ENCODE assay signal across 9 cellular contexts in genomic region chr5:142548739-142549275, GRCh38.
DNase-seq lines count a peak whose midpoint lies in the region; TF ChIP-seq lines count a peak whose summit lies in the region.
"Had no signal": no experiment of that assay in that cellular context is flagged by ENCODE, and none has a peak within 500 bp of the region (broad histone marks: within the 10 kb centered on the region; RNA-seq: fewer than 3 reads in every experiment).

No MANE protein-coding gene starts in this region.

- H3F3A ChIP-seq in GM23248 (ENCODE audit: insufficient read depth), result peaks cover 7% of the 10 kb centered on the region; the same call in 1 of the 2 replicates

- H3K4me1 ChIP-seq in GM23248 (ENCODE audit: insufficient read depth), result peaks cover 28% of the 10 kb centered on the region
- peaks cover 3% of the 10 kb centered on the region for H3K4me1 ChIP-seq in endodermal cell (ENCODE audit: control insufficient read depth, insufficient read depth, low read length)
- H3K4me1 ChIP-seq in testis, result no peaks in the 10 kb centered on the region

- TF ChIP-seq POLR2A in testis (IDR thresholded peaks at IDR 0.05), result no peak

- TF ChIP-seq CTCF in CD14-positive monocyte (IDR thresholded peaks at IDR 0.05), result peak; percentile 52
- TF ChIP-seq CTCF in VCaP (conservative IDR thresholded peaks at IDR 0.05), result peak; percentile 95
- TF ChIP-seq CTCF in endodermal cell (conservative IDR thresholded peaks at IDR 0.05), result peak; percentile 98
- TF ChIP-seq CTCF in testis (IDR thresholded peaks at IDR 0.05), result peak; percentile 37 to 74 (median 74)

- H3K36me3 Mint-ChIP-seq in CD14-positive monocyte, result no peaks in the 10 kb centered on the region
- no peaks in the 10 kb centered on the region for H3K36me3 Mint-ChIP-seq in endodermal cell (ENCODE audit: low read depth)
- H3K36me3 Mint-ChIP-seq in activated T-helper 1 cell treated with anti-CD3 and anti-CD28 coated beads, Interleukin-12 subunit alpha, Interleukin-12 subunit beta, Interleukin-2, Interleukin-4 antibody, amounts not matched to agents 30 ng/mL and 10 ng/mL and 1 ng/mL, durations not matched to agents 14 hours and 24 hours and 36 hours (ENCODE audit: low read depth), result no peaks in the 10 kb centered on the region
- H3K36me3 Mint-ChIP-seq: IgD-negative memory B cell had no signal

- H3K27ac ChIP-seq in GM23248, result no peak overlapping the region
- H3K27ac ChIP-seq in VCaP, result peak overlapping the region; percentile 32
- H3K27ac ChIP-seq in endodermal cell (ENCODE audit: low read depth, low read length), result no peak overlapping the region
- H3K27ac ChIP-seq in testis, result no peak overlapping the region

- 15 to 23% methylated on average over 5 of the region's 5 CpGs for WGBS in GM23248 (ENCODE audit: low coverage in 1 of 2, low lambda C conversion rate in 2 of 2, missing lambda C conversion rate in 2 of 2), 2 experiments
- WGBS in endodermal cell (ENCODE audit: insufficient coverage in 1 of 2, insufficient read length in 1 of 2), 2 experiments, result 4 to 7% methylated on average over 2 to 5 of the region's 5 CpGs
- 34 to 52% methylated on average over 5 of the region's 5 CpGs for WGBS in testis, 2 donors

- no peaks in the 10 kb centered on the region for H3K79me2 ChIP-seq in GM23248 (ENCODE audit: insufficient read depth)

- H3K9me3 Mint-ChIP-seq in CD14-positive monocyte (peaks cover 0 to 6% (median 0%) of the 10 kb centered on the region in 7 donors), endodermal cell (no peaks in the 10 kb centered on the region)
- no peaks in the 10 kb centered on the region for H3K9me3 Mint-ChIP-seq in activated T-helper 1 cell treated with anti-CD3 and anti-CD28 coated beads, Interleukin-12 subunit alpha, Interleukin-12 subunit beta, Interleukin-2, Interleukin-4 antibody, amounts not matched to agents 30 ng/mL and 10 ng/mL and 1 ng/mL, durations not matched to agents 14 hours and 24 hours and 36 hours
- H3K9me3 Mint-ChIP-seq: IgD-negative memory B cell had no signal

- no peak overlapping the region for H3K27ac Mint-ChIP-seq in CD14-positive monocyte
- H3K27ac Mint-ChIP-seq in endodermal cell, result no peak overlapping the region
- no peak overlapping the region for H3K27ac Mint-ChIP-seq in activated T-helper 1 cell treated with anti-CD3 and anti-CD28 coated beads, Interleukin-12 subunit alpha, Interleukin-12 subunit beta, Interleukin-2, Interleukin-4 antibody, amounts not matched to agents 30 ng/mL and 10 ng/mL and 1 ng/mL, durations not matched to agents 14 hours and 24 hours and 36 hours
- H3K27ac Mint-ChIP-seq: IgD-negative memory B cell had no signal

- H3K4me3 Mint-ChIP-seq in CD14-positive monocyte (peak overlapping the region in 1 of 2 donors; percentile 44), endodermal cell (no peak overlapping the region)
- no peak overlapping the region for H3K4me3 Mint-ChIP-seq in activated T-helper 1 cell treated with anti-CD3 and anti-CD28 coated beads, Interleukin-12 subunit alpha, Interleukin-12 subunit beta, Interleukin-2, Interleukin-4 antibody, amounts not matched to agents 30 ng/mL and 10 ng/mL and 1 ng/mL, durations not matched to agents 14 hours and 24 hours and 36 hours
- H3K4me3 Mint-ChIP-seq: IgD-negative memory B cell had no signal

- H3K9ac ChIP-seq in GM23248 (no peak overlapping the region), endodermal cell (ENCODE audit: extremely low read depth, low read length, poor library complexity, severe bottlenecking) (no peak overlapping the region)

- H3K36me3 ChIP-seq in GM23248 (ENCODE audit: low read depth) (no peaks in the 10 kb centered on the region), endodermal cell (ENCODE audit: control insufficient read depth, insufficient read depth, low read length) (no peaks in the 10 kb centered on the region), testis (ENCODE audit: low read depth, missing control alignments) (no peaks in the 10 kb centered on the region)

- H3K9me2 ChIP-seq in GM23248 (ENCODE audit: insufficient read depth), result no peaks in the 10 kb centered on the region

- H3K27me3 ChIP-seq in GM23248 (replicated peaks; ENCODE audit: insufficient read depth) (no peaks in the 10 kb centered on the region), endodermal cell (ENCODE audit: control insufficient read depth, insufficient read depth, low read length, poor library complexity, severe bottlenecking) (no peaks in the 10 kb centered on the region), testis (no peaks in the 10 kb centered on the region)

- no peak overlapping the region for H3K4me2 ChIP-seq in GM23248 (ENCODE audit: unreplicated experiment)

- H3K27me3 Mint-ChIP-seq in CD14-positive monocyte (ENCODE audit: low read depth in 3 of 3), result peaks cover 37 to 49% (median 47%) of the 10 kb centered on the region in 3 donors
- no peaks in the 10 kb centered on the region for H3K27me3 Mint-ChIP-seq in endodermal cell (ENCODE audit: insufficient read depth)
- H3K27me3 Mint-ChIP-seq in activated T-helper 1 cell treated with anti-CD3 and anti-CD28 coated beads, Interleukin-12 subunit alpha, Interleukin-12 subunit beta, Interleukin-2, Interleukin-4 antibody, amounts not matched to agents 30 ng/mL and 10 ng/mL and 1 ng/mL, durations not matched to agents 14 hours and 24 hours and 36 hours (ENCODE audit: insufficient read depth), result peaks cover 37% of the 10 kb centered on the region

- intact Hi-C loops in CD14-positive monocyte (cut with micrococcal nuclease), result loop anchor here in 1 of 2 donors (10.0 kb wide), 1 partner anchor 384 kb away; no protein-coding TSS in a partner anchor
- intact Hi-C loops in testis (cut with DNase I; ENCODE audit: low total_unique reads), result loop anchor here (10.0 kb wide), 1 partner anchor 394 kb away; no protein-coding TSS in a partner anchor
- intact Hi-C loops in activated T-helper 1 cell treated with anti-CD3 and anti-CD28 coated beads, Interleukin-12 subunit alpha, Interleukin-12 subunit beta, Interleukin-2, Interleukin-4 antibody, amounts not matched to agents 30 ng/mL and 10 ng/mL and 1 ng/mL, durations not matched to agents 14 hours and 24 hours and 36 hours (cut with micrococcal nuclease), result loop anchor here (1.0 to 5.0 kb wide), 2 partner anchors 232 to 397 kb away; no protein-coding TSS in a partner anchor

- no peak for DNase-seq in CD14-positive monocyte (ENCODE audit: low spot score)
- DNase-seq in GM23248, result peak; percentile 94
- peak; percentile 75 for DNase-seq in NCI-H2171 treated with DMSO at 0.1 percent for 48 hours (lab: John Stamatoyannopoulos, UW)
- DNase-seq in endodermal cell, result peak; percentile 94
- DNase-seq in lung microvascular endothelial cell (ENCODE audit: low read depth in 2 of 2), result peak; percentile 93 to 97
- DNase-seq in testis, result peak; percentile 82
- no peak for DNase-seq in activated T-helper 1 cell treated with anti-CD3 and anti-CD28 coated beads, Interleukin-12 subunit alpha, Interleukin-12 subunit beta, Interleukin-2, Interleukin-4 antibody, amounts not matched to agents 30 ng/mL and 10 ng/mL and 1 ng/mL, durations not matched to agents 14 hours and 24 hours and 36 hours (ENCODE audit: low spot score)

- no peak overlapping the region for H3K4me3 ChIP-seq in GM23248
- H3K4me3 ChIP-seq in endodermal cell (ENCODE audit: low read length), result no peak overlapping the region
- no peak overlapping the region for H3K4me3 ChIP-seq in testis

- no peaks in the 10 kb centered on the region for H4K20me1 ChIP-seq in GM23248 (ENCODE audit: insufficient read depth)

- in situ Hi-C loops in GM23248 (cut with MboI), result loop anchor here (10.0 kb wide), 1 partner anchor 224 kb away; the partner anchor contains the start of gene SPRY4

- H2AFZ ChIP-seq in GM23248, result no peak overlapping the region

- no peaks in the 10 kb centered on the region for H3K9me3 ChIP-seq in GM23248 (ENCODE audit: low read depth)
- no peaks in the 10 kb centered on the region for H3K9me3 ChIP-seq in endodermal cell (ENCODE audit: control insufficient read depth, low read length)
- H3K9me3 ChIP-seq in testis, result no peaks in the 10 kb centered on the region

- no peaks in the 10 kb centered on the region for H3K4me1 Mint-ChIP-seq in CD14-positive monocyte
- H3K4me1 Mint-ChIP-seq in endodermal cell, result peaks cover 42% of the 10 kb centered on the region
- H3K4me1 Mint-ChIP-seq in activated T-helper 1 cell treated with anti-CD3 and anti-CD28 coated beads, Interleukin-12 subunit alpha, Interleukin-12 subunit beta, Interleukin-2, Interleukin-4 antibody, amounts not matched to agents 30 ng/mL and 10 ng/mL and 1 ng/mL, durations not matched to agents 14 hours and 24 hours and 36 hours (ENCODE audit: low read depth), result peaks cover 6% of the 10 kb centered on the region
- H3K4me1 Mint-ChIP-seq: IgD-negative memory B cell had no signal

Comparison
In these comparisons a context has a peak if more than half of its experiments do, and no peak if none do; other contexts are left out.
1. DNase-seq: peak in GM23248 (single experiment), NCI-H2171 treated with DMSO at 0.1 percent for 48 hours (single experiment), endodermal cell (single experiment), lung microvascular endothelial cell (2 of 2) and testis (single experiment); none in CD14-positive monocyte (single experiment) and activated T-helper 1 cell treated with anti-CD3 and anti-CD28 coated beads, Interleukin-12 subunit alpha, Interleukin-12 subunit beta, Interleukin-2, Interleukin-4 antibody, amounts not matched to agents 30 ng/mL and 10 ng/mL and 1 ng/mL, durations not matched to agents 14 hours and 24 hours and 36 hours (single experiment).
2. Peak in every context shown above with its lines, with median percentiles within 50 percentile points of each other: CTCF ChIP-seq.